9 cellular contexts compared by ENCODE assay signal in the genomic region with DNA sequence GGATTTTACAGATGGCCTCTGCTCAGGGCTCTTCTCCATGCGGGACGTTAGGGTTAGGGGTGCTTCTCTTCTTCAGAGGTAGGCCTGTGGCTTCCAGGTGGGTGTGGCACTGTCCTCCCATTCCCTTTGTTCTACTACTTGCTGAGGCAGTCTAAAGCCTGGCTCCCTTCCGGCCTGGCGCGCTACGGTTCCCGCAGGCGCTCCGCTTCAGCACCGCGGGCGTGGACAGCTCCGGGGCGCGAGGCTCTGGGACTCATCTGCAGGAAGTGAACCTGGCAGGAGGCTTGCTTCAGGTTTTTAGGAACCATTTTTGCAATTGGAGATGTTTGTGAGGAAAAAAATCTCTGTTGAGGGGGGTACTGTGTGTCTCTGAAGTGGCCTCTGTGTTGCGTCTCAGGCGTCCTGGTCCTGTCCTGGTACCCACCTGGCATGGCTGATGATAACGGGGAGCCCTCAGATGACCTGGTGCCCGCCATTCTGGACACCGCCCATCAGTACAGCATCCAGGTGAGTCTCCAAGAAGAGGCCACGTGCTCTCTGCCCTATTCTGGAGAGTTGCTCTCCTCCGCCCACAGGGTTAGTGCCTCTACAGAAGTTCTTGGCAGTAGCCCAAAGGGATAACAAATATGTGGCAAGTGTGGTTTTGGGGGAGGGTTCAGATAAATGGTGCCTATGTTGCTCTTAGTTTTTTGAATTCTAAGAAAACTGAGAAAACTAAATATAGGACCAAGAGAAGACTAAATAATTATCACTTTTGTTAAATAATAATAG. TPM values are rescaled to one million over a fixed set of nuclear protein-coding genes. Genes with fewer than 3 reads are reported as not detected.
DNase-seq lines count a peak whose midpoint lies in the region; TF ChIP-seq lines count a peak whose summit lies in the region.
"Had no signal": no experiment of that assay in that cellular context is flagged by ENCODE, and none has a peak within 500 bp of the region (broad histone marks: within the 10 kb centered on the region; RNA-seq: fewer than 3 reads in every experiment).

No MANE protein-coding gene starts in this region.

- H3K4me1 Mint-ChIP-seq in activated naive CD8-positive, alpha-beta T cell (ENCODE audit: low read depth) = peaks cover 8% of the 10 kb centered on the region

- no peak for TF ChIP-seq CTCF in OCI-LY1 (IDR thresholded peaks at IDR 0.05; ENCODE audit: low read length)

- H3K4me1 ChIP-seq in OCI-LY1 (ENCODE audit: insufficient read depth, low read length, severe bottlenecking) = peaks cover 8% of the 10 kb centered on the region
- no peaks in the 10 kb centered on the region for H3K4me1 ChIP-seq in iPS-15b (ENCODE audit: control insufficient read depth, insufficient read depth, low read length)

- H3K9me3 ChIP-seq in OCI-LY1 (ENCODE audit: low read length) = no peaks in the 10 kb centered on the region
- no peaks in the 10 kb centered on the region for H3K9me3 ChIP-seq in iPS-15b (ENCODE audit: control insufficient read depth, insufficient read depth, low read length)

- H3K4me3 ChIP-seq in H7 (ENCODE audit: insufficient read depth, low read depth, low read length) (peak overlapping the region; percentile 69), OCI-LY1 (ENCODE audit: low read depth, low read length, poor library complexity, severe bottlenecking) (peak overlapping the region; percentile 55), iPS-15b (ENCODE audit: low read depth, low read length) (peak overlapping the region; percentile 57)

- H3K27ac ChIP-seq in OCI-LY1 (ENCODE audit: low read depth, low read length, poor library complexity, severe bottlenecking) = no peak overlapping the region

- H3K36me3 ChIP-seq in H7 (replicated peaks; ENCODE audit: control insufficient read depth, insufficient read depth, low read length) = peaks cover 3% of the 10 kb centered on the region
- H3K36me3 ChIP-seq in OCI-LY1 (ENCODE audit: insufficient read depth, low read length) = peaks cover 15% of the 10 kb centered on the region
- peaks cover 9% of the 10 kb centered on the region for H3K36me3 ChIP-seq in iPS-15b (ENCODE audit: control insufficient read depth, insufficient read depth, low read length)

- H3K36me3 Mint-ChIP-seq in activated naive CD8-positive, alpha-beta T cell = peaks cover 4% of the 10 kb centered on the region

- no peaks in the 10 kb centered on the region for H3F3A ChIP-seq in OCI-LY1 (ENCODE audit: insufficient read depth, low read length)

- H2AFZ ChIP-seq in OCI-LY1 (ENCODE audit: low read length) = no peak overlapping the region

- peak overlapping the region; percentile 77 for H3K4me3 Mint-ChIP-seq in activated naive CD8-positive, alpha-beta T cell

- H3K9ac ChIP-seq in OCI-LY1 (ENCODE audit: low read length) = no peak overlapping the region
- H3K9ac ChIP-seq in iPS-15b (ENCODE audit: low read depth, low read length) = no peak overlapping the region

- H3K4me2 ChIP-seq in OCI-LY1 (ENCODE audit: low read length) = peak overlapping the region; percentile 63; the same call in 1 of the 2 replicates

- no peaks in the 10 kb centered on the region for H4K20me1 ChIP-seq in OCI-LY1 (ENCODE audit: insufficient read depth, low read length)

- H3K9me2 ChIP-seq in OCI-LY1 (ENCODE audit: low read depth, low read length) = no peaks in the 10 kb centered on the region

- H3K27ac Mint-ChIP-seq in activated naive CD8-positive, alpha-beta T cell = no peak overlapping the region

- peaks cover 14% of the 10 kb centered on the region for H3K27me3 Mint-ChIP-seq in activated naive CD8-positive, alpha-beta T cell

- DNase-seq in H7 (peak; percentile 95), T1000 (lab: John Stamatoyannopoulos, UW) (no peak), NCI-H1694 (lab: John Stamatoyannopoulos, UW) (no peak)
- peak; percentile 41 to 58 for DNase-seq in stimulated activated CD4-positive, alpha-beta T cell treated with anti-CD3 and anti-CD28 coated beads, Interleukin-2, amount 100 ng/mL, for 48 hours

- H3K27me3 ChIP-seq in H7 (ENCODE audit: control insufficient read depth, insufficient read depth, low read length) = peaks cover 42% of the 10 kb centered on the region
- peaks cover 10% of the 10 kb centered on the region; the same call in 1 of the 2 replicates for H3K27me3 ChIP-seq in OCI-LY1 (ENCODE audit: insufficient read depth, low read length)
- peaks cover 32% of the 10 kb centered on the region for H3K27me3 ChIP-seq in iPS-15b (ENCODE audit: control insufficient read depth, insufficient read depth, low read length)

- H3K9me3 Mint-ChIP-seq in activated naive CD8-positive, alpha-beta T cell (ENCODE audit: low read depth) = no peaks in the 10 kb centered on the region

- no peaks in the 10 kb centered on the region for H3K79me2 ChIP-seq in OCI-LY1 (ENCODE audit: insufficient read depth, low read length)

RNA-seq across cellular contexts. Expression of gene MANEAL, which starts 1.9 kb away (rescaled TPM):
- total RNA-seq in H7 (2014; rRNA removed; shearing (Covaris generic)) = 9.9 and 11.6 TPM in 2 replicates

RNA-seq across cellular contexts. Expression of gene C1orf122, which starts 12.1 kb away (rescaled TPM):
- 70.5 and 94.7 TPM in 2 replicates for total RNA-seq in H7 (2014; rRNA removed; shearing (Covaris generic))

RNA-seq across cellular contexts. Expression of gene YRDC, which starts 12.5 kb away (rescaled TPM):
- total RNA-seq in H7 (2014; rRNA removed; shearing (Covaris generic)) = 54.3 and 61.8 TPM in 2 replicates

RNA-seq across cellular contexts. Expression of gene EPHA10, which starts 30.6 kb away (rescaled TPM):
- 0.15 and 0.21 TPM in 2 replicates for total RNA-seq in H7 (2014; rRNA removed; shearing (Covaris generic))
- total RNA-seq: skeletal muscle tissue; T-helper 1 cell treated with Interleukin-12 subunit alpha and Interleukin-12 subunit beta and Interleukin-4 antibody, amounts not matched to agents 30 ng/mL and 1 ng/mL, for 36 hours had no signal

Comparison
In these comparisons a context has a peak if more than half of its experiments do, and no peak if none do; other contexts are left out.
1. DNase-seq: peak in H7 (single experiment) and stimulated activated CD4-positive, alpha-beta T cell treated with anti-CD3 and anti-CD28 coated beads, Interleukin-2, amount 100 ng/mL, for 48 hours (2 of 2); none in T1000 (single experiment) and NCI-H1694 (single experiment).
2. Peak in every context shown above with its lines, with median percentiles within 50 percentile points of each other: H3K4me3 ChIP-seq.